In the genomic region with DNA sequence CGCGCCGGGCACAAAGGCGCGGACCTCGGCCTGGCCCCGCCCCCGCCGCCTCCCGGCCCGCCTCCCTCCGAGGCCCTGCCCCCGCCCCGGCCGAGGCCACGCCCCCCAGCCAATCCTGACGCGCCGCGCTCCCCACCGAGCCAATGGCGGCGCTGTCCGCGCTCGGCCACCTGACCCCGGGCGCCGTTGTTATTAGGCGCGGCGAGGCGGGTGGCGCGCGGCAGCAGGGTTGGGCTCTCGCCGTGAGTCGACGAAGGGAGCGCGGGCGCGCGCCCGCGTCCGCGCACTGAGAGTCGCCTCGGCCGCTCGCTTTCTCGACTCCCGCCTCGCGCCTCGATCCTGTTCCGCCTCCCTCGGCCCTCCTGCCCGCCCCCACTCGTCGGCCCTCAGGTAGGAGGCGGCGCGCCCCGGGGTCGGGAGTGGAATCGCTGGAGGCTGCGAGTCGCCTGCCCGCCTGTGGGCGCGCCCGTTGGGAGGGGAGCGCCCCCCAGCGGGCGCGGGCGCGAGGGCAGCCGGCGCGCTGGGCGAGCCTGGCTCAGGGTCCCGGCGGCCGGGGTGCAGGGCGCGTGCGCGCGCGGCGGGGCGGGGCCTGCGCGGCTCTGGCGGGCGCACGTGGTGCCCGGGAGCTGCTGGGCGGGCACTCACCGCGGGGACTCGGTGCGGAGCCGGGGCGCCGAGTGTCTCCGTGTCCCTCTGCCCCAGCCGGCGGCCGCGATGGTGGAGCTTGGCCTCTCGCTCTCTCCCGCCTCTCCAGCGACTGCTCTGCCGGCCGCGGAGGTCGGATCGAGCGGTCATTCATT, we compare ENCODE assay signal across 1 cellular context.
TF ChIP-seq lines count a peak whose summit lies in the region.

No MANE protein-coding gene starts in this region.

TF ChIP-seq in K562, 482 proteins besides CTCF, POLR2A, EP300 and RAD21 (continued from another document and continues in another):
- TF ChIP-seq MED1 (CRISPR knock-in tag; IDR thresholded peaks at IDR 0.05; ENCODE audit: borderline replicate concordance): no peak
- no peak for TF ChIP-seq CBX8 (IDR thresholded peaks at IDR 0.05; ENCODE audit: borderline replicate concordance, extremely low read depth, low read depth, low read length, poor library complexity, severe bottlenecking)
- TF ChIP-seq MGA (IDR thresholded peaks at IDR 0.05): peak; percentile 40; the same call in 1 of the 2 replicates
- TF ChIP-seq, protein P1, sequence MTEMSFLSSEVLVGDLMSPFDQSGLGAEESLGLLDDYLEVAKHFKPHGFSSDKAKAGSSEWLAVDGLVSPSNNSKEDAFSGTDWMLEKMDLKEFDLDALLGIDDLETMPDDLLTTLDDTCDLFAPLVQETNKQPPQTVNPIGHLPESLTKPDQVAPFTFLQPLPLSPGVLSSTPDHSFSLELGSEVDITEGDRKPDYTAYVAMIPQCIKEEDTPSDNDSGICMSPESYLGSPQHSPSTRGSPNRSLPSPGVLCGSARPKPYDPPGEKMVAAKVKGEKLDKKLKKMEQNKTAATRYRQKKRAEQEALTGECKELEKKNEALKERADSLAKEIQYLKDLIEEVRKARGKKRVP (CRISPR knock-in tag; IDR thresholded peaks at IDR 0.05): no peak
- TF ChIP-seq POLR2H (tag; IDR thresholded peaks at IDR 0.05; ENCODE audit: low read depth): no peak
- TF ChIP-seq POLR3A (IDR thresholded peaks at IDR 0.05; ENCODE audit: borderline replicate concordance, extremely low read depth, insufficient read depth, insufficient read length): no peak
- no peak for TF ChIP-seq CREB3 (tag; conservative IDR thresholded peaks at IDR 0.05; ENCODE audit: low read depth)
- no peak for TF ChIP-seq ZNF253 (CRISPR knock-in tag; conservative IDR thresholded peaks at IDR 0.05)
- no peak for TF ChIP-seq RFX1 (IDR thresholded peaks at IDR 0.05)
- TF ChIP-seq SMARCA5 (IDR thresholded peaks at IDR 0.05): no peak
- peak; percentile 51; the same call in 1 of the 2 replicates for TF ChIP-seq POLR2G (IDR thresholded peaks at IDR 0.05; ENCODE audit: low read depth, low read length)
- TF ChIP-seq ARHGAP35 (IDR thresholded peaks at IDR 0.05; ENCODE audit: partially characterized antibody): no peak
- TF ChIP-seq, protein P2, sequence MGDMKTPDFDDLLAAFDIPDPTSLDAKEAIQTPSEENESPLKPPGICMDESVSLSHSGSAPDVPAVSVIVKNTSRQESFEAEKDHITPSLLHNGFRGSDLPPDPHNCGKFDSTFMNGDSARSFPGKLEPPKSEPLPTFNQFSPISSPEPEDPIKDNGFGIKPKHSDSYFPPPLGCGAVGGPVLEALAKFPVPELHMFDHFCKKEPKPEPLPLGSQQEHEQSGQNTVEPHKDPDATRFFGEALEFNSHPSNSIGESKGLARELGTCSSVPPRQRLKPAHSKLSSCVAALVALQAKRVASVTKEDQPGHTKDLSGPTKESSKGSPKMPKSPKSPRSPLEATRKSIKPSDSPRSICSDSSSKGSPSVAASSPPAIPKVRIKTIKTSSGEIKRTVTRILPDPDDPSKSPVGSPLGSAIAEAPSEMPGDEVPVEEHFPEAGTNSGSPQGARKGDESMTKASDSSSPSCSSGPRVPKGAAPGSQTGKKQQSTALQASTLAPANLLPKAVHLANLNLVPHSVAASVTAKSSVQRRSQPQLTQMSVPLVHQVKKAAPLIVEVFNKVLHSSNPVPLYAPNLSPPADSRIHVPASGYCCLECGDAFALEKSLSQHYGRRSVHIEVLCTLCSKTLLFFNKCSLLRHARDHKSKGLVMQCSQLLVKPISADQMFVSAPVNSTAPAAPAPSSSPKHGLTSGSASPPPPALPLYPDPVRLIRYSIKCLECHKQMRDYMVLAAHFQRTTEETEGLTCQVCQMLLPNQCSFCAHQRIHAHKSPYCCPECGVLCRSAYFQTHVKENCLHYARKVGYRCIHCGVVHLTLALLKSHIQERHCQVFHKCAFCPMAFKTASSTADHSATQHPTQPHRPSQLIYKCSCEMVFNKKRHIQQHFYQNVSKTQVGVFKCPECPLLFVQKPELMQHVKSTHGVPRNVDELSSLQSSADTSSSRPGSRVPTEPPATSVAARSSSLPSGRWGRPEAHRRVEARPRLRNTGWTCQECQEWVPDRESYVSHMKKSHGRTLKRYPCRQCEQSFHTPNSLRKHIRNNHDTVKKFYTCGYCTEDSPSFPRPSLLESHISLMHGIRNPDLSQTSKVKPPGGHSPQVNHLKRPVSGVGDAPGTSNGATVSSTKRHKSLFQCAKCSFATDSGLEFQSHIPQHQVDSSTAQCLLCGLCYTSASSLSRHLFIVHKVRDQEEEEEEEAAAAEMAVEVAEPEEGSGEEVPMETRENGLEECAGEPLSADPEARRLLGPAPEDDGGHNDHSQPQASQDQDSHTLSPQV (IDR thresholded peaks at IDR 0.05): no peak
- no peak for TF ChIP-seq ZNF143 (CRISPR knock-in tag; IDR thresholded peaks at IDR 0.05)
- TF ChIP-seq, protein P3, sequence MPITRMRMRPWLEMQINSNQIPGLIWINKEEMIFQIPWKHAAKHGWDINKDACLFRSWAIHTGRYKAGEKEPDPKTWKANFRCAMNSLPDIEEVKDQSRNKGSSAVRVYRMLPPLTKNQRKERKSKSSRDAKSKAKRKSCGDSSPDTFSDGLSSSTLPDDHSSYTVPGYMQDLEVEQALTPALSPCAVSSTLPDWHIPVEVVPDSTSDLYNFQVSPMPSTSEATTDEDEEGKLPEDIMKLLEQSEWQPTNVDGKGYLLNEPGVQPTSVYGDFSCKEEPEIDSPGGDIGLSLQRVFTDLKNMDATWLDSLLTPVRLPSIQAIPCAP (CRISPR knock-in tag; IDR thresholded peaks at IDR 0.05; ENCODE audit: borderline replicate concordance): no peak
- TF ChIP-seq JUN (IDR thresholded peaks at IDR 0.05; ENCODE audit: borderline replicate concordance, low read depth, low read length): no peak
- TF ChIP-seq JUN (CRISPR knock-in tag; IDR thresholded peaks at IDR 0.05; ENCODE audit: borderline replicate concordance): no peak
- 0 out of 2 replicates have a peak, but pooled peaks have one; percentile 10 for TF ChIP-seq GMEB1 (CRISPR knock-in tag; IDR thresholded peaks at IDR 0.05)
- no peak for TF ChIP-seq MYNN (IDR thresholded peaks at IDR 0.05)
- no peak for TF ChIP-seq MYNN (CRISPR knock-in tag; IDR thresholded peaks at IDR 0.05)
- TF ChIP-seq RCOR1 (IDR thresholded peaks at IDR 0.05; ENCODE audit: borderline replicate concordance in 1 of 2, low read depth in 2 of 2, low read length in 2 of 2): peak in 1 of 2 experiments; percentile 28; a peak in 1 of 4 replicates
- no peak for TF ChIP-seq PTBP1 (IDR thresholded peaks at IDR 0.05; ENCODE audit: low read depth, low read length)
- TF ChIP-seq CBFA2T2 (conservative IDR thresholded peaks at IDR 0.05): no peak
- no peak for TF ChIP-seq MIER1 (IDR thresholded peaks at IDR 0.05; ENCODE audit: low read depth)
- no peak for TF ChIP-seq NUFIP1 (IDR thresholded peaks at IDR 0.05; ENCODE audit: partially characterized antibody)
- TF ChIP-seq TCFL5 (CRISPR knock-in tag; conservative IDR thresholded peaks at IDR 0.05): no peak
- TF ChIP-seq ELF4 (CRISPR knock-in tag; IDR thresholded peaks at IDR 0.05): no peak
- no peak for TF ChIP-seq SPI1 (IDR thresholded peaks at IDR 0.05; ENCODE audit: borderline replicate concordance, low read depth, low read length)
- no peak for TF ChIP-seq MLX (CRISPR knock-in tag; conservative IDR thresholded peaks at IDR 0.05)
- TF ChIP-seq ZC3H11A (IDR thresholded peaks at IDR 0.05; ENCODE audit: low read depth, low read length): no peak
- peak in 1 of 2 experiments; percentile 77; a peak in 3 of 4 replicates for TF ChIP-seq NRF1 (conservative IDR thresholded peaks at IDR 0.05 in 1 of 2, IDR thresholded peaks at IDR 0.05 in 1 of 2)
